Comparison of ENCODE assay signal across 8 cellular contexts in the genomic region with DNA sequence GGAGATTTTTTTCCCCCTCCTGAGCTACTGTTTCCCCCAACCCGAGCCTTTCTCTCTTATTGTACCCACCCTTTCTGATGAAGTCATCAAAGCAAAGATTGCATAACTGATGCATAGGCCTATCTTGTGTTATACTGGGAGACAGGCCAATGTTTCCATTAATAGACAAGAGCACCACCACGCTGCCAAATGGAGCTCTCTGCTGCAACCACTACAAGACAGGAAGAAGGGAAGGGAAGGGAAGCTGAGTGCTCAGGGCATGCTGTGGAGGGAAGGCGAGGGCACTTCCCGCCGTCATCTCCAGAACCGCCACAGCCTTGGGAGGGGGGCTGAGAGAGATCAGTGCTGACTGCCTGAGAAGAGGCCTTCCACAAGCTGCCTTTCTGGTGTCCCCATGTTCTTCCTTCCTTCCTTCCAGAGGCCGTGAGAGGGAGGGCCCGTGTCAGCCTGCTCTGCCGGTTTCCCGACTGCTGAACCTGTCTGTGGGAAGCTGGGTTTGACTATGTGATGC.
A peak's percentile ranks its signal among the peaks of the same experiment; 100 is the strongest.
DNase-seq lines count a peak whose midpoint lies in the region; ATAC-seq, FAIRE-seq and TF ChIP-seq lines count a peak whose summit lies in the region.

No MANE protein-coding gene starts in this region.

- H3K4me3 Mint-ChIP-seq in activated naive CD8-positive, alpha-beta T cell treated with anti-CD3 and anti-CD28 coated beads for 36 hours = no peak overlapping the region

- DNase-seq in COLO829 (ENCODE audit: low spot score) = peak; percentile 70
- peak; percentile 76 for DNase-seq in NCI-H2081 treated with DMSO at 0.1 percent for 48 hours (lab: John Stamatoyannopoulos, UW)
- peak; percentile 51 to 82 (median 70) for DNase-seq in body of pancreas
- DNase-seq in kidney = peak; percentile 76
- DNase-seq in substantia nigra (lab: John Stamatoyannopoulos, UW) = peak in 46 of 49 donors; percentile 5 to 82 (median 41)
- no peak for DNase-seq in activated naive CD8-positive, alpha-beta T cell treated with anti-CD3 and anti-CD28 coated beads for 36 hours

- FAIRE-seq in kidney (lab: Jason Lieb, UNC) = no peak

- peaks cover 15% of the 10 kb centered on the region for H3K4me1 Mint-ChIP-seq in activated naive CD8-positive, alpha-beta T cell treated with anti-CD3 and anti-CD28 coated beads for 36 hours

- peaks cover 23% of the 10 kb centered on the region for H3K27me3 Mint-ChIP-seq in activated naive CD8-positive, alpha-beta T cell treated with anti-CD3 and anti-CD28 coated beads for 36 hours

- H3K9me3 ChIP-seq in body of pancreas (no peaks in the 10 kb centered on the region), kidney (ENCODE audit: control insufficient read depth in 1 of 2, low read length in 2 of 2) (no peaks in the 10 kb centered on the region)

- H3K9me3 Mint-ChIP-seq in activated naive CD8-positive, alpha-beta T cell treated with anti-CD3 and anti-CD28 coated beads for 36 hours = no peaks in the 10 kb centered on the region

- H3K27ac ChIP-seq in body of pancreas = peak overlapping the region; percentile 53 to 79 (median 59)
- peak overlapping the region; percentile 36 to 77 for H3K27ac ChIP-seq in kidney (ENCODE audit: low read depth in 2 of 2, low read length in 2 of 2)
- H3K27ac ChIP-seq in substantia nigra (ENCODE audit: low read depth, low read length, poor library complexity, severe bottlenecking) = peak overlapping the region; percentile 72

- H3K27me3 ChIP-seq in body of pancreas = no peaks in the 10 kb centered on the region

- H3K4me1 ChIP-seq in body of pancreas = peaks cover 19% of the 10 kb centered on the region
- H3K4me1 ChIP-seq in kidney (ENCODE audit: control insufficient read depth in 1 of 2, insufficient read depth in 1 of 2, low read depth in 1 of 2, low read length in 2 of 2) = peaks cover 7 to 10% of the 10 kb centered on the region in 2 donors

- peak; percentile 87 for ATAC-seq in body of pancreas
- no peak for ATAC-seq in GM21526 (IDR thresholded peaks at IDR 0.05; ENCODE audit: low FRiP score, unreplicated experiment)
- no peak for ATAC-seq in HG02588 (IDR thresholded peaks at IDR 0.05; ENCODE audit: unreplicated experiment)

- 19 to 35% methylated on average over 10 of the region's 10 CpGs for WGBS in body of pancreas, 2 donors

- no peak overlapping the region for H3K9ac ChIP-seq in kidney (ENCODE audit: low read length in 2 of 2)

- intact Hi-C loops in body of pancreas (cut with DNase I) = no loop called here
- intact Hi-C loops in kidney (cut with DNase I) = no loop called here

- H3K27ac Mint-ChIP-seq in activated naive CD8-positive, alpha-beta T cell treated with anti-CD3 and anti-CD28 coated beads for 36 hours = no peak overlapping the region

- H3K36me3 ChIP-seq in body of pancreas (replicated peaks in 1 of 2; ENCODE audit: insufficient read depth in 1 of 2, low read depth in 2 of 2) (no peaks in the 10 kb centered on the region), kidney (ENCODE audit: control insufficient read depth in 1 of 2, insufficient read depth in 2 of 2, low read length in 2 of 2) (no peaks in the 10 kb centered on the region)

- H3K4me3 ChIP-seq in body of pancreas (no peak overlapping the region), kidney (ENCODE audit: low read length in 2 of 2) (no peak overlapping the region)

- peak in 2 of 3 donors; percentile 13 to 24 for TF ChIP-seq POLR2A in body of pancreas (IDR thresholded peaks at IDR 0.05)

- TF ChIP-seq CTCF in body of pancreas (IDR thresholded peaks at IDR 0.05) = peak in 5 of 7 experiments; percentile 13 to 56 (median 53)
- TF ChIP-seq CTCF in kidney (IDR thresholded peaks at IDR 0.05; ENCODE audit: borderline replicate concordance, extremely low read depth, insufficient read depth) = no peak

- H3K36me3 Mint-ChIP-seq in activated naive CD8-positive, alpha-beta T cell treated with anti-CD3 and anti-CD28 coated beads for 36 hours = no peaks in the 10 kb centered on the region
